8 cellular contexts compared by ENCODE assay signal in the genomic region with DNA sequence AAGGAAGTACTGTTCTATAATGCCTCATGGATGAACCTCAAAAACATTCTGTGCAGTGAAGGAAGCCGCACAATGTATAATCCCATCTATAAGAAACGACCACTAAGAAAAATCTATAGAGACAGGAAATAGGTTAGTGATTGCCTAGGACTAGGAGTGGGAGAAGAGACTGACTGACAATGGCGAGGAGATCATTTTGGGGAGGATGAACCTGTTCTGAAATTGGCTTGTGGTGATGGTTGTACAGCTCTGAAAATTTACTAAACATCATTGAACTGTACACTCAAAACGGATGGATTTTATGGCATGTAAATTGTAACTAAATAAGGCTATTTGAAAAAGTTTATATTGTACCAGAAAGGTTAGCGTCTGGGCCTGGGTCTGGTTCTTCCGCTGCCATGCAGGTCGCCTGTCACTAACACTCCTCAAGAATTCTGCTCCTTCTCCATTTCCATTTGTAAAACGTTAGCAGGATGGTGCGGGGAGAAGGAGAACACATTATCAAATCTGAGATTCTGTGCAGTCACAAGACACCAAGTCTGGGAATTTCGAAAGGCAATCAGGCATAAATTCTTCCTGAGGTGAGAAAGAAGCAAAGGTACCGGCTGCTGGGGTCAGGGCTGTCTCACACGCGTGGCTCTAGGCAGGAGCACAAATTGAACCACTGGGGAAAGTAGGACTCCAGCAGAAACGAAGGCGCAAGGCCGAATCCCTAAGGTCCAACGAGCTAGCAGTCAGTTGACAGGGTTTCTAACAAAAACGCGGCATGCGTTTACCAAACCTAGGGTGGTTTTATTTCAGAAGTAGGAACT. TPM values are rescaled to one million over a fixed set of nuclear protein-coding genes. Genes with fewer than 3 reads are reported as not detected.
DNase-seq lines count a peak whose midpoint lies in the region; ATAC-seq and TF ChIP-seq lines count a peak whose summit lies in the region.

No MANE protein-coding gene starts in this region.

- no peaks in the 10 kb centered on the region for H3K9me3 Mint-ChIP-seq in Caco-2 (ENCODE audit: unreplicated experiment)

- no peak overlapping the region for H2BK15ac ChIP-seq in IMR-90 (ENCODE audit: low read depth, low read length)
- H2BK15ac ChIP-seq in neuronal stem cell (ENCODE audit: low read length) = no peak overlapping the region

- no peak overlapping the region for H3K27ac Mint-ChIP-seq in Caco-2 (ENCODE audit: unreplicated experiment)

- no peak overlapping the region for H2AK9ac ChIP-seq in IMR-90 (replicated peaks; ENCODE audit: low read depth, low read length, poor library complexity)

- no peak overlapping the region for H2BK20ac ChIP-seq in IMR-90 (ENCODE audit: low read depth, low read length)

- H3K23ac ChIP-seq in IMR-90 (ENCODE audit: low read depth, low read length) (no peak overlapping the region), neuronal stem cell (ENCODE audit: low read depth, low read length, poor library complexity) (peak overlapping the region; percentile 44)

- no peaks in the 10 kb centered on the region for H3K9me3 ChIP-seq in Caco-2
- no peaks in the 10 kb centered on the region for H3K9me3 ChIP-seq in IMR-90 (ENCODE audit: control insufficient read depth, insufficient read depth, low read length)
- H3K9me3 ChIP-seq in colonic mucosa = no peaks in the 10 kb centered on the region
- no peaks in the 10 kb centered on the region for H3K9me3 ChIP-seq in neuronal stem cell (replicated peaks in 1 of 2; ENCODE audit: control insufficient read depth in 2 of 2, insufficient read depth in 1 of 2, low read depth in 1 of 2, low read length in 2 of 2)

- no peaks in the 10 kb centered on the region for H4K20me1 ChIP-seq in IMR-90 (ENCODE audit: insufficient read depth, low read length)

- H4K5ac ChIP-seq in IMR-90 (ENCODE audit: low read depth, low read length) = no peak overlapping the region

- peaks cover 9% of the 10 kb centered on the region for H3K36me3 Mint-ChIP-seq in Caco-2 (ENCODE audit: insufficient read depth, unreplicated experiment)

- H3K14ac ChIP-seq in IMR-90 (replicated peaks; ENCODE audit: low read depth, low read length) (no peak overlapping the region), neuronal stem cell (ENCODE audit: low read length) (no peak overlapping the region)

- H3K36me3 ChIP-seq in Caco-2 (ENCODE audit: control insufficient read depth, insufficient read depth, low read length) = no peaks in the 10 kb centered on the region
- H3K36me3 ChIP-seq in IMR-90 (ENCODE audit: control insufficient read depth, insufficient read depth, low read length) = no peaks in the 10 kb centered on the region
- H3K36me3 ChIP-seq in colonic mucosa = no peaks in the 10 kb centered on the region
- H3K36me3 ChIP-seq in neuronal stem cell (replicated peaks in 1 of 2; ENCODE audit: control insufficient read depth in 2 of 2, insufficient read depth in 2 of 2, low read length in 2 of 2) = no peaks in the 10 kb centered on the region

- intact Hi-C loops in Caco-2 (cut with micrococcal nuclease; ENCODE audit: unreplicated experiment) (loop anchor here (5.0 to 10.0 kb wide), 2 partner anchors 146 to 219 kb away; no protein-coding TSS in a partner anchor), IMR-90 (cut with micrococcal nuclease) (no loop called here), colonic mucosa (cut with DNase I) (no loop called here)

- TF ChIP-seq RAD21 in IMR-90 (IDR thresholded peaks at IDR 0.05; ENCODE audit: low read length) = no peak

- H2BK5ac ChIP-seq in IMR-90 (ENCODE audit: low read depth, low read length, poor library complexity, severe bottlenecking) = no peak overlapping the region
- H2BK5ac ChIP-seq in neuronal stem cell (ENCODE audit: low read length) = no peak overlapping the region

- no peak overlapping the region for H2BK12ac ChIP-seq in neuronal stem cell (ENCODE audit: low read length)

- H3K4me3 Mint-ChIP-seq in Caco-2 (ENCODE audit: unreplicated experiment) = peak overlapping the region; percentile 89

- H3K56ac ChIP-seq in IMR-90 (ENCODE audit: extremely low read depth, insufficient read depth, low read length) = no peak overlapping the region

- CTCF ChIA-PET in Caco-2 (lab: Charles Lee) = interaction anchor here (1.0 kb wide), 1 partner anchor 218 kb away, joined by 5 read pairs; no protein-coding TSS in a partner anchor
- CTCF ChIA-PET in IMR-90 (lab: Yijun Ruan, JAX) = interaction anchor here (1.1 kb wide), 1 partner anchor 265 kb away, joined by 3 read pairs; no protein-coding TSS in a partner anchor

- BruUV-seq in Caco-2 (replicated peaks; lab: Mats Ljungman, UMichigan) (no TSS peak), IMR-90 (replicated peaks; lab: Mats Ljungman, UMichigan) (no TSS peak)

- no peak overlapping the region for H4K8ac ChIP-seq in IMR-90 (ENCODE audit: low read depth in 2 of 2, low read length in 2 of 2)
- H4K8ac ChIP-seq in neuronal stem cell (ENCODE audit: low read depth, low read length) = peak overlapping the region; percentile 97

- TF ChIP-seq POLR2A in IMR-90 (IDR thresholded peaks at IDR 0.05; ENCODE audit: low read depth, low read length) = no peak

- H3K79me1 ChIP-seq in IMR-90 (ENCODE audit: low read depth in 1 of 2, low read length in 2 of 2) = no peaks in the 10 kb centered on the region
- H3K79me1 ChIP-seq in neuronal stem cell (ENCODE audit: low read depth, low read length) = no peaks in the 10 kb centered on the region

- H2AFZ ChIP-seq in IMR-90 (replicated peaks; ENCODE audit: low read length, poor library complexity) (peak overlapping the region; percentile 60), neuronal stem cell (ENCODE audit: low read length) (peak overlapping the region; percentile 100)

- H3K4ac ChIP-seq in IMR-90 (ENCODE audit: low read depth, low read length) = no peak overlapping the region
- no peak overlapping the region for H3K4ac ChIP-seq in neuronal stem cell (ENCODE audit: low read length)

- no peak overlapping the region for H4K91ac ChIP-seq in IMR-90 (ENCODE audit: insufficient read depth, low read depth, low read length)
- no peak overlapping the region for H4K91ac ChIP-seq in neuronal stem cell (ENCODE audit: low read depth, low read length, poor library complexity)

- dilution Hi-C loops in IMR-90 (cut with HindIII; ENCODE audit: low sequenced_read_pairs, unreplicated experiment) = no loop called here

- WGBS in IMR-90 (ENCODE audit: extremely low coverage in 2 of 2, insufficient read length in 1 of 2), 2 experiments = 54% methylated on average over 11 of the region's 20 CpGs; no CpG with 5 or more reads in 1 of the 2 experiments
- WGBS in neuronal stem cell (ENCODE audit: extremely low coverage in 2 of 2, insufficient read length in 2 of 2, insufficient replicate concordance in 1 of 2), 2 donors = no CpG with 5 or more reads among the region's 20 CpGs

- H3K27me3 ChIP-seq in Caco-2 (replicated peaks; ENCODE audit: control insufficient read depth, insufficient read depth, low read length) (no peaks in the 10 kb centered on the region), IMR-90 (ENCODE audit: control insufficient read depth, insufficient read depth, low read length) (peaks cover 71% of the 10 kb centered on the region), colonic mucosa (peaks cover 21% of the 10 kb centered on the region), neuronal stem cell (ENCODE audit: control insufficient read depth in 3 of 3, insufficient read depth in 3 of 3, low read depth in 1 of 3, low read length in 3 of 3) (peaks cover 9 to 66% (median 29%) of the 10 kb centered on the region in 3 experiments)

- H3K27me3 Mint-ChIP-seq in Caco-2 (ENCODE audit: insufficient read depth, unreplicated experiment) = no peaks in the 10 kb centered on the region

- no peak for ATAC-seq in IMR-90 (ENCODE audit: low read depth)

- no peak overlapping the region for H3K18ac ChIP-seq in IMR-90 (ENCODE audit: low read depth, low read length)
- H3K18ac ChIP-seq in neuronal stem cell (ENCODE audit: low read length) = peak overlapping the region; percentile 81

- in situ Hi-C loops in IMR-90 (cut with MboI; ENCODE audit: low sequenced_read_pairs) = no loop called here

- H3K9me1 ChIP-seq in IMR-90 (ENCODE audit: insufficient read depth, low read length) = no peaks in the 10 kb centered on the region

- TF ChIP-seq CTCF in Caco-2 (IDR thresholded peaks at IDR 0.05; ENCODE audit: insufficient read depth in 1 of 2, low read depth in 1 of 2, low read length in 1 of 2, severe bottlenecking in 1 of 2, unreplicated experiment in 1 of 2) = no peak
- no peak for TF ChIP-seq CTCF in IMR-90 (conservative IDR thresholded peaks at IDR 0.05; ENCODE audit: low read depth, low read length)
- no peak for TF ChIP-seq CTCF in colonic mucosa (IDR thresholded peaks at IDR 0.05)

- POLR2A ChIA-PET in Caco-2 (lab: Charles Lee) = interaction anchor here (0.6 kb wide), 1 partner anchor 192 kb away, joined by 4 read pairs; no protein-coding TSS in a partner anchor
- POLR2A ChIA-PET in IMR-90 (lab: Charles Lee; ENCODE audit: unreplicated experiment) = no interaction called here

- H2BK120ac ChIP-seq in IMR-90 (ENCODE audit: low read depth, low read length) = no peak overlapping the region
- no peak overlapping the region for H2BK120ac ChIP-seq in neuronal stem cell (ENCODE audit: low read depth, low read length)

- H3K4me1 Mint-ChIP-seq in Caco-2 (ENCODE audit: low read depth, unreplicated experiment) = no peaks in the 10 kb centered on the region

- H3K4me1 ChIP-seq in Caco-2 (no peaks in the 10 kb centered on the region), IMR-90 (ENCODE audit: control insufficient read depth, insufficient read depth, low read length) (peaks cover 1% of the 10 kb centered on the region; the same call in 1 of the 2 replicates), colonic mucosa (peaks cover 5% of the 10 kb centered on the region), neuronal stem cell (ENCODE audit: control insufficient read depth in 2 of 2, insufficient read depth in 1 of 2, low read depth in 1 of 2, low read length in 2 of 2) (peaks cover 3 to 9% of the 10 kb centered on the region in 2 donors)

- DNase-seq in Caco-2 (peak in 1 of 2 experiments; percentile 34), IMR-90 (no peak), colonic mucosa (no peak), neuronal stem cell (ENCODE audit: low spot score) (no peak), DMS114 treated with DMSO at 0.1 percent for 48 hours (lab: John Stamatoyannopoulos, UW; ENCODE audit: unreplicated experiment) (no peak), substantia nigra (lab: John Stamatoyannopoulos, UW) (no peak), mesenteric fat pad (ENCODE audit: low spot score) (no peak)
- no peak for DNase-seq in stimulated activated CD4-positive, alpha-beta T cell treated with anti-CD3 and anti-CD28 coated beads, Interleukin-15, amount 100 ng/mL, for 24 hours

- H3K4me3 ChIP-seq in Caco-2 (ENCODE audit: low read depth, low read length) (peak overlapping the region; percentile 90), IMR-90 (ENCODE audit: insufficient read depth, low read depth, low read length) (no peak overlapping the region), colonic mucosa (peak overlapping the region; percentile 61), neuronal stem cell (ENCODE audit: low read length in 2 of 2) (peak overlapping the region in 1 of 2 donors; percentile 55)

- H3K9ac ChIP-seq in IMR-90 (ENCODE audit: low read depth, low read length) (no peak overlapping the region), colonic mucosa (ENCODE audit: low read depth in 2 of 2, low read length in 2 of 2) (no peak overlapping the region), neuronal stem cell (ENCODE audit: low read depth, low read length, poor library complexity) (no peak overlapping the region)

- H3K27ac ChIP-seq in IMR-90 (ENCODE audit: insufficient read depth, low read length) (no peak overlapping the region), colonic mucosa (no peak overlapping the region), neuronal stem cell (replicated peaks; ENCODE audit: low read length) (no peak overlapping the region), substantia nigra (ENCODE audit: low read depth, low read length, poor library complexity, severe bottlenecking) (no peak overlapping the region)

- H2AK5ac ChIP-seq in IMR-90 (ENCODE audit: low read depth, low read length) (no peak overlapping the region), neuronal stem cell (ENCODE audit: low read depth, low read length) (no peak overlapping the region)

- H3K4me2 ChIP-seq in IMR-90 (ENCODE audit: low read depth, low read length) = no peak overlapping the region
- peak overlapping the region; percentile 89 for H3K4me2 ChIP-seq in neuronal stem cell (ENCODE audit: insufficient read depth, low read length, poor library complexity, severe bottlenecking)

RNA-seq across cellular contexts. Expression of gene COCH, which starts 0.8 kb away (rescaled TPM):
- total RNA-seq in Caco-2 (2022) (32.2 and 33.4 TPM in 2 replicates), IMR-90 (2012; rRNA removed) (0.18 and 0.28 TPM in 2 replicates), colonic mucosa (1 to 10 TPM in 1 of 2 donors, under 1 TPM in 1; 0.91 to 2.4 TPM), mesenteric fat pad (5.8 TPM)
- polyA plus RNA-seq in IMR-90 (2012; rRNA removed) = 0.10 and 0.17 TPM in 2 replicates
- polyA plus RNA-seq in IMR-90 (2012; cell fraction: cytosol; rRNA removed) = 0.08 and 0.34 TPM in 2 replicates
- 0.03 and 0.16 TPM in 2 replicates for polyA plus RNA-seq in IMR-90 (2012; cell fraction: nucleus; rRNA removed; ENCODE audit: low replicate concordance)
- 18.5 TPM for polyA plus RNA-seq in neuronal stem cell (2013, experiment 1 of 2)
- 17.7 TPM for polyA plus RNA-seq in neuronal stem cell (2013, experiment 2 of 2)
